Comparison of ENCODE assay signal across 1 cellular context in the genomic region with DNA sequence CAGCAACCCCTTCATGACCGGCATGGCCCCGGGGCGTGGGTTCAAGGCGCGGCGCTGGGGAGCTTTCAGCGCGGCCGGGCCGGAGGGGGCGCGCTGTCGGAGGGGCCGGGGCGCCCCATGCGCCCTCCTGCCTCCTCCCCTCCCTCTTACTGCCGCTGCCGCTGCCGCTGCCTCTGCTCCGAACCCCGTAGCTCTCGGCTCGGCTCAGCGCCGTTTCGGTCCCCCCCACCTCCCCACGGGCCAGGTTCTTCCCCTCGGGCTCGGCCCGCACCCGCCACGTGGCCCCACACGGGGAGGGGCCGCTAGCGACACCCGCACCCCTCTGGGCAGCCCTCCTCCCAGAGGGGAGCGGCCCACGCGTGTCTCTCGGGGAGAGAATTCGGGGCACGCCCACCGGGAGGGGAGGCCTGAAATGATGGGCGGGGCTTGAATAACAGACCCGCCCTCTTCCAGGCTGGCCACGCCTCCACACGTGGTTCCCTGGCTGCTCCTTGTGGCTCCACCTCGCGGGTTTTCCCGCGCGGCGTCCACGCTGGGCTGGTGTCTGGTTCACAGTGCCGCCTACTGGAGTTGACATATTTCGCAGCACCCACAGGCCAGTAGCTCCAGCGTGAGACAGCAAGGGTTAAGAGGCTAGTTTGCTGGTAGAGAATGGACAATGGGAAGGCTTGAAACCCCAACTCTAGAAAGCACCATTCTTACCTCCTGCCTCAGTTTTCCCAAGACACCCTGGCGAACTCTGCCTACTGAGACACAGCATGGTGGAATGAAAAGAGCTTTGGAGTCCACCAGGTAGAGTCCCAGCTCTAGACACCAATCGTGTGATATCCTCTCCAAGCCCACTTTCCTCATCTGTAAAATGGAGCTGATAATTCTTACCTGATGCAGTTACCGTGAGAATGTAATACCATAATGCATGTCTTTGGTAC.
TF ChIP-seq lines count a peak whose summit lies in the region.

Gene KCNH4 (minus strand): TSS at position 221 of the 929 bp plus-strand sequence. CDS start 197 bp downstream, at position 24.

TF ChIP-seq in GM12878, 131 proteins besides CTCF, POLR2A, EP300 and RAD21 (continued from another document):
- no peak for TF ChIP-seq ZBTB4 (CRISPR knock-in tag; IDR thresholded peaks at IDR 0.05)
- TF ChIP-seq HDGF (IDR thresholded peaks at IDR 0.05), result peak; percentile 62; the same call in 1 of the 2 replicates
- no peak for TF ChIP-seq WRNIP1 (IDR thresholded peaks at IDR 0.05; ENCODE audit: borderline replicate concordance, low read depth, low read length)
- peak; percentile 67; the same call in 1 of the 2 replicates for TF ChIP-seq SIN3A (IDR thresholded peaks at IDR 0.05; ENCODE audit: low read depth, low read length)
- TF ChIP-seq MEF2B (IDR thresholded peaks at IDR 0.05; ENCODE audit: partially characterized antibody, poor library complexity, severe bottlenecking), result peak; percentile 53
- TF ChIP-seq, protein P1, sequence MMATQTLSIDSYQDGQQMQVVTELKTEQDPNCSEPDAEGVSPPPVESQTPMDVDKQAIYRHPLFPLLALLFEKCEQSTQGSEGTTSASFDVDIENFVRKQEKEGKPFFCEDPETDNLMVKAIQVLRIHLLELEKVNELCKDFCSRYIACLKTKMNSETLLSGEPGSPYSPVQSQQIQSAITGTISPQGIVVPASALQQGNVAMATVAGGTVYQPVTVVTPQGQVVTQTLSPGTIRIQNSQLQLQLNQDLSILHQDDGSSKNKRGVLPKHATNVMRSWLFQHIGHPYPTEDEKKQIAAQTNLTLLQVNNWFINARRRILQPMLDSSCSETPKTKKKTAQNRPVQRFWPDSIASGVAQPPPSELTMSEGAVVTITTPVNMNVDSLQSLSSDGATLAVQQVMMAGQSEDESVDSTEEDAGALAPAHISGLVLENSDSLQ (IDR thresholded peaks at IDR 0.05), result peak; percentile 90
- peak; percentile 43 for TF ChIP-seq IKZF1 (conservative IDR thresholded peaks at IDR 0.05)
- no peak for TF ChIP-seq CREB1 (IDR thresholded peaks at IDR 0.05; ENCODE audit: low read depth)
- no peak for TF ChIP-seq BMI1 (IDR thresholded peaks at IDR 0.05; ENCODE audit: borderline replicate concordance)
